ENCODE assay signal across 13 cellular contexts in genomic region chr1:93623875-93624274, GRCh38. TPM values are rescaled to one million over a fixed set of nuclear protein-coding genes. Genes with fewer than 3 reads are reported as not detected.
A peak's percentile ranks its signal among the peaks of the same experiment; 100 is the strongest.
DNase-seq lines count a peak whose midpoint lies in the region; ATAC-seq, FAIRE-seq and TF ChIP-seq lines count a peak whose summit lies in the region.
"Had no signal": no experiment of that assay in that cellular context is flagged by ENCODE, and none has a peak within 500 bp of the region (broad histone marks: within the 10 kb centered on the region; RNA-seq: fewer than 3 reads in every experiment).

No MANE protein-coding gene starts in this region.

- no peak for FAIRE-seq in GM12891 (lab: Jason Lieb, UNC)

- H3K27me3 ChIP-seq in foreskin keratinocyte: no peaks in the 10 kb centered on the region
- H3K27me3 ChIP-seq: esophagus squamous epithelium had no signal

- no peak for TF ChIP-seq POLR2A in GM12891 (IDR thresholded peaks at IDR 0.05; ENCODE audit: low read depth, low read length)

- TF ChIP-seq CTCF in foreskin keratinocyte (conservative IDR thresholded peaks at IDR 0.05): peak; percentile 13

- ATAC-seq in foreskin keratinocyte: peak; percentile 84
- no peak for ATAC-seq in HG02885 (IDR thresholded peaks at IDR 0.05; ENCODE audit: poor library complexity, unreplicated experiment)

- DNase-seq in HS-27A (ENCODE audit: low read depth) (peak; percentile 77), amniotic epithelial cell (ENCODE audit: low read depth) (peak; percentile 91), foreskin keratinocyte (peak; percentile 78 to 88), stromal cell of bone marrow (ENCODE audit: low read depth) (peak; percentile 50), GM12891 (ENCODE audit: insufficient read length, low spot score) (no peak), NCI-H82 (lab: John Stamatoyannopoulos, UW) (no peak)
- DNase-seq: activated naive CD4-positive, alpha-beta T cell treated with anti-CD3 and anti-CD28 coated beads for 36 hours; esophagus squamous epithelium; immature natural killer cell; naive B cell; NCI-H1092 treated with DMSO at 0.1 percent for 48 hours; RPMI8226 had no signal

- H3K27ac ChIP-seq in foreskin keratinocyte: no peak overlapping the region
- H3K27ac ChIP-seq: esophagus squamous epithelium had no signal

- H3K4me1 ChIP-seq in foreskin keratinocyte: peaks cover 67% of the 10 kb centered on the region

TF ChIP-seq in GM12891, 5 proteins besides CTCF, POLR2A, EP300 and RAD21:
- TF ChIP-seq POU2F2 (IDR thresholded peaks at IDR 0.05; ENCODE audit: low read depth, low read length): no peak
- TF ChIP-seq SPI1 (IDR thresholded peaks at IDR 0.05; ENCODE audit: low read depth, low read length): no peak
- TF ChIP-seq PAX5 (IDR thresholded peaks at IDR 0.05; ENCODE audit: insufficient read depth, low read length, severe bottlenecking): no peak
- TF ChIP-seq TAF1 (IDR thresholded peaks at IDR 0.05; ENCODE audit: low read depth, low read length): no peak
- no peak for TF ChIP-seq POLR2AphosphoS5 (IDR thresholded peaks at IDR 0.05; ENCODE audit: low read depth, low read length)
TF ChIP-seq in GM12891: peak in this region for 0.

RNA-seq across cellular contexts. Expression of gene BCAR3, which starts 57.8 kb away (rescaled TPM):
- total RNA-seq in foreskin keratinocyte: 138 and 139 TPM in 2 replicates
- polyA plus RNA-seq in foreskin keratinocyte: 71.2 and 80.6 TPM in 2 replicates
- polyA plus RNA-seq in GM12891 (2012; ENCODE audit: low read depth, missing spikeins): 2.4 TPM

Comparison
In these comparisons a context has a peak if more than half of its experiments do, and no peak if none do; other contexts are left out.
1. DNase-seq: peak in HS-27A (single experiment), amniotic epithelial cell (single experiment), foreskin keratinocyte (2 of 2) and stromal cell of bone marrow (single experiment); none in GM12891 (single experiment) and NCI-H82 (single experiment).